ENCODE assay signal across 25 cellular contexts in the genomic region with DNA sequence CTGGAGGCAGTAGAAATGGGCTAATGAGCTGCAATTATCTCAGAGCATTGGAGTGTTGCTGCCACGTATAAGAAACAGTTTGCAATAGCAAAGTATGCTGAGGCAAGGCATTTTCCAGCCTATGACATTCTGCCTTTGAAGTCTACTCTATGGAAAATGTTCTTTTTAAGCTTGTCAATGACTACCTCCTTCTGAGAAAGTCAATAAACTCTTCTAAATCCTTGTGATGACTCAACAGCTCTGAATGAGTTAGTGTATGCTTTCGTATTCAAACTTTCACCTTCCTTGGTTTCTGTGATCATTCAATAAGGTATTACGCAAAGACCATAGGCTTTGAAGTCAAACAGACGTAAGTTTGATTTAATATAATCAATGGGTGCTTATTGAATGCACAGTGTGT.
DNase-seq lines count a peak whose midpoint lies in the region; ATAC-seq and TF ChIP-seq lines count a peak whose summit lies in the region.
"Had no signal": no experiment of that assay in that cellular context is flagged by ENCODE, and none has a peak within 500 bp of the region (broad histone marks: within the 10 kb centered on the region; RNA-seq: fewer than 3 reads in every experiment).

No MANE protein-coding gene starts in this region.

- no peaks in the 10 kb centered on the region for H3K36me3 Mint-ChIP-seq in neural progenitor cell
- H3K36me3 Mint-ChIP-seq in natural killer cell, result no peaks in the 10 kb centered on the region
- H3K36me3 Mint-ChIP-seq: activated naive CD4-positive, alpha-beta T cell treated with anti-CD3 and anti-CD28 coated beads, Interleukin-2, amount 50 U/mL, for 24 hours; CD8-positive, alpha-beta memory T cell had no signal

- H3K9me3 ChIP-seq in PC-3 (ENCODE audit: low read length), result no peaks in the 10 kb centered on the region
- H3K9me3 ChIP-seq in fibroblast of lung (ENCODE audit: control insufficient read depth, insufficient read depth, low read depth, low read length), result no peaks in the 10 kb centered on the region
- no peaks in the 10 kb centered on the region for H3K9me3 ChIP-seq in neural progenitor cell (ENCODE audit: low read depth)
- H3K9me3 ChIP-seq: esophagus muscularis mucosa, mucosa of descending colon, sigmoid colon had no signal

- ATAC-seq in PC-3 (peak; percentile 22; the same call in 1 of the 2 replicates), natural killer cell (no peak), GM21390 (IDR thresholded peaks at IDR 0.05; ENCODE audit: unreplicated experiment) (no peak)
- ATAC-seq: mucosa of descending colon had no signal

- peaks cover 10% of the 10 kb centered on the region for H3K4me1 Mint-ChIP-seq in neural progenitor cell
- H3K4me1 Mint-ChIP-seq in natural killer cell, result peaks cover 7 to 11% of the 10 kb centered on the region in 2 donors
- H3K4me1 Mint-ChIP-seq: activated CD4-positive, alpha-beta memory T cell treated with anti-CD3 and anti-CD28 coated beads, Interleukin-2, amount 10 ng/mL, durations not matched to agents 7 days and 5 days; activated naive CD4-positive, alpha-beta T cell treated with anti-CD3 and anti-CD28 coated beads, Interleukin-2, amount 50 U/mL, for 24 hours had no signal

- H3K4me2 ChIP-seq in PC-3 (ENCODE audit: low read length) (no peak overlapping the region), fibroblast of lung (ENCODE audit: extremely low read depth, insufficient read depth, low read length) (no peak overlapping the region), neural progenitor cell (no peak overlapping the region)

- no peaks in the 10 kb centered on the region for H3K4me1 ChIP-seq in PC-3 (ENCODE audit: insufficient read depth, low read length)
- H3K4me1 ChIP-seq in fibroblast of lung (ENCODE audit: control insufficient read depth, extremely low read depth, insufficient read depth, low read length), result no peaks in the 10 kb centered on the region
- H3K4me1 ChIP-seq in neural progenitor cell, result peaks cover 5% of the 10 kb centered on the region
- H3K4me1 ChIP-seq: sigmoid colon had no signal

- H4K20me1 ChIP-seq in PC-3 (ENCODE audit: low read length) (no peaks in the 10 kb centered on the region), fibroblast of lung (ENCODE audit: control insufficient read depth, extremely low read depth, insufficient read depth, low read length) (no peaks in the 10 kb centered on the region), neural progenitor cell (ENCODE audit: low read depth) (no peaks in the 10 kb centered on the region)

- H3K9ac ChIP-seq in PC-3 (ENCODE audit: low read length) (no peak overlapping the region), fibroblast of lung (ENCODE audit: insufficient read depth, low read length) (no peak overlapping the region), neural progenitor cell (no peak overlapping the region)

- H2AFZ ChIP-seq in PC-3 (ENCODE audit: low read length), result no peak overlapping the region
- no peak overlapping the region for H2AFZ ChIP-seq in fibroblast of lung (ENCODE audit: low read length)
- peak overlapping the region; percentile 29 for H2AFZ ChIP-seq in neural progenitor cell (replicated peaks)

- H3K9me3 Mint-ChIP-seq in neural progenitor cell (no peaks in the 10 kb centered on the region), natural killer cell (peaks cover 0 to under 1% of the 10 kb centered on the region in 2 donors)
- H3K9me3 Mint-ChIP-seq: activated CD4-positive, alpha-beta memory T cell treated with anti-CD3 and anti-CD28 coated beads, Interleukin-2, amount 10 ng/mL, durations not matched to agents 7 days and 5 days; activated naive CD4-positive, alpha-beta T cell treated with anti-CD3 and anti-CD28 coated beads, Interleukin-2, amount 50 U/mL, for 24 hours had no signal

- H3K27me3 Mint-ChIP-seq in neural progenitor cell (ENCODE audit: insufficient read depth, low read depth) (peaks cover 4% of the 10 kb centered on the region), natural killer cell (ENCODE audit: low read depth in 2 of 2) (no peaks in the 10 kb centered on the region)
- H3K27me3 Mint-ChIP-seq: activated naive CD4-positive, alpha-beta T cell treated with anti-CD3 and anti-CD28 coated beads, Interleukin-2, amount 50 U/mL, for 24 hours had no signal

- no peaks in the 10 kb centered on the region for H3K79me2 ChIP-seq in PC-3 (ENCODE audit: low read length)
- no peaks in the 10 kb centered on the region for H3K79me2 ChIP-seq in fibroblast of lung (ENCODE audit: control insufficient read depth, insufficient read depth, low read length)
- H3K79me2 ChIP-seq in neural progenitor cell (ENCODE audit: low read depth), result no peaks in the 10 kb centered on the region

- H3K36me3 ChIP-seq in PC-3 (ENCODE audit: low read depth, low read length) (no peaks in the 10 kb centered on the region), fibroblast of lung (ENCODE audit: control insufficient read depth, insufficient read depth, low read length) (no peaks in the 10 kb centered on the region), neural progenitor cell (no peaks in the 10 kb centered on the region)
- H3K36me3 ChIP-seq: esophagus muscularis mucosa, sigmoid colon had no signal

- peak; percentile 8 for DNase-seq in EL
- DNase-seq in PC-3, result peak; percentile 41
- peak; percentile 49 to 79 for DNase-seq in fibroblast of lung (ENCODE audit: low read depth in 2 of 2)
- DNase-seq in neural progenitor cell (ENCODE audit: low spot score), result no peak
- no peak for DNase-seq in posterior cingulate gyrus
- DNase-seq in natural killer cell, result no peak
- no peak for DNase-seq in NCI-H1436 (lab: John Stamatoyannopoulos, UW)
- DNase-seq: activated CD4-positive, alpha-beta memory T cell treated with anti-CD3 and anti-CD28 coated beads, Interleukin-2, amount 10 ng/mL, durations not matched to agents 7 days and 5 days; activated T-cell treated with anti-CD3 and anti-CD28 coated beads, Interleukin-2, amount 50 U/mL, for 24 hours; CD8-positive, alpha-beta memory T cell; DMS79 treated with DMSO at 0.1 percent for 48 hours; KG1; kidney; mucosa of descending colon; NCI-H1092; NCI-H2081 treated with DMSO at 0.1 percent for 48 hours; NCI-H526; nucleus accumbens; SHP77 treated with DMSO at 0.1 percent for 48 hours; sigmoid colon; stimulated activated CD4-positive, alpha-beta T cell treated with anti-CD3 and anti-CD28 coated beads, Interleukin-2, amount 100 ng/mL, for 24 hours; T-helper 1 cell had no signal

- H3F3A ChIP-seq in PC-3 (ENCODE audit: low read length, unreplicated experiment), result no peaks in the 10 kb centered on the region
- H3F3A ChIP-seq in neural progenitor cell (ENCODE audit: low read depth), result no peaks in the 10 kb centered on the region

- H3K27me3 ChIP-seq in PC-3 (ENCODE audit: low read length) (no peaks in the 10 kb centered on the region), fibroblast of lung (ENCODE audit: control insufficient read depth, insufficient read depth, low read length) (no peaks in the 10 kb centered on the region), neural progenitor cell (no peaks in the 10 kb centered on the region)
- H3K27me3 ChIP-seq: esophagus muscularis mucosa, sigmoid colon had no signal

- H3K9me2 ChIP-seq in PC-3 (replicated peaks; ENCODE audit: low read length), result no peaks in the 10 kb centered on the region

- H3K4me3 Mint-ChIP-seq in neural progenitor cell (no peak overlapping the region), natural killer cell (no peak overlapping the region)
- H3K4me3 Mint-ChIP-seq: activated CD4-positive, alpha-beta memory T cell treated with anti-CD3 and anti-CD28 coated beads, Interleukin-2, amount 10 ng/mL, durations not matched to agents 7 days and 5 days; activated naive CD4-positive, alpha-beta T cell treated with anti-CD3 and anti-CD28 coated beads, Interleukin-2, amount 50 U/mL, for 24 hours; activated T-cell treated with anti-CD3 and anti-CD28 coated beads, Interleukin-2, amount 50 U/mL, for 24 hours; CD8-positive, alpha-beta memory T cell had no signal

- intact Hi-C loops in PC-3 (cut with micrococcal nuclease), result no loop called here
- intact Hi-C loops in posterior cingulate gyrus (cut with DNase I), result no loop called here
- intact Hi-C loops in natural killer cell (cut with micrococcal nuclease), result no loop called here

- H3K4me3 ChIP-seq in PC-3 (ENCODE audit: low read length) (no peak overlapping the region), fibroblast of lung (replicated peaks in 1 of 4; ENCODE audit: control extremely low read depth in 1 of 4, insufficient read depth in 1 of 4, low read depth in 3 of 4, low read length in 4 of 4) (no peak overlapping the region), neural progenitor cell (no peak overlapping the region)
- H3K4me3 ChIP-seq: esophagus muscularis mucosa, mucosa of descending colon, sigmoid colon had no signal

- no TSS peak for BruUV-seq in PC-3 (replicated peaks; lab: Mats Ljungman, UMichigan)

- no peak overlapping the region for H3K27ac Mint-ChIP-seq in neural progenitor cell
- no peak overlapping the region for H3K27ac Mint-ChIP-seq in natural killer cell
- H3K27ac Mint-ChIP-seq: activated CD4-positive, alpha-beta memory T cell treated with anti-CD3 and anti-CD28 coated beads, Interleukin-2, amount 10 ng/mL, durations not matched to agents 7 days and 5 days; activated naive CD4-positive, alpha-beta T cell treated with anti-CD3 and anti-CD28 coated beads, Interleukin-2, amount 50 U/mL, for 24 hours; activated T-cell treated with anti-CD3 and anti-CD28 coated beads, Interleukin-2, amount 50 U/mL, for 24 hours; CD8-positive, alpha-beta memory T cell had no signal

- no peak overlapping the region for H3K27ac ChIP-seq in PC-3 (ENCODE audit: low read length)
- no peak overlapping the region for H3K27ac ChIP-seq in fibroblast of lung (ENCODE audit: insufficient read depth, low read length)
- no peak overlapping the region for H3K27ac ChIP-seq in neural progenitor cell
- H3K27ac ChIP-seq: esophagus muscularis mucosa, sigmoid colon had no signal

- CTCF ChIA-PET in PC-3 (lab: Charles Lee), result no interaction called here

- TF ChIP-seq CTCF in PC-3 (conservative IDR thresholded peaks at IDR 0.05; ENCODE audit: low read depth, low read length), result no peak
- TF ChIP-seq CTCF in fibroblast of lung (conservative IDR thresholded peaks at IDR 0.05 in 1 of 2, IDR thresholded peaks at IDR 0.05 in 1 of 2; ENCODE audit: low read depth in 1 of 2, low read length in 2 of 2), result no peak
- no peak for TF ChIP-seq CTCF in neural progenitor cell (IDR thresholded peaks at IDR 0.05)
- no peak for TF ChIP-seq CTCF in natural killer cell (IDR thresholded peaks at IDR 0.05)

- POLR2A ChIA-PET in PC-3 (lab: Charles Lee; ENCODE audit: unreplicated experiment), result no interaction called here

Comparison
In these comparisons a context has a peak if more than half of its experiments do, and no peak if none do; other contexts are left out.
1. DNase-seq: peak in EL (single experiment), PC-3 (single experiment) and fibroblast of lung (2 of 2); none in neural progenitor cell (single experiment), posterior cingulate gyrus (0 of 10), natural killer cell (single experiment) and NCI-H1436 (single experiment).